Comparison of ENCODE assay signal across 1 cellular context in genomic region chr6:41940759-41941279, GRCh38.
TF ChIP-seq lines count a peak whose summit lies in the region.

No MANE protein-coding gene starts in this region.

TF ChIP-seq in K562, 482 proteins besides CTCF, POLR2A, EP300 and RAD21 (continued from another document and continues in another):
- peak; percentile 41 for TF ChIP-seq PRDM10 (IDR thresholded peaks at IDR 0.05; ENCODE audit: partially characterized antibody)
- no peak for TF ChIP-seq HNRNPK (IDR thresholded peaks at IDR 0.05; ENCODE audit: low read depth, low read length, poor library complexity, severe bottlenecking)
- 0 out of 2 replicates have a peak, but pooled peaks have one; percentile 24 for TF ChIP-seq BCOR (IDR thresholded peaks at IDR 0.05)
- TF ChIP-seq E2F4 (CRISPR knock-in tag; IDR thresholded peaks at IDR 0.05; ENCODE audit: low read depth), result no peak; the same call in 1 of the 2 replicates
- TF ChIP-seq ZBTB5 (IDR thresholded peaks at IDR 0.05), result no peak
- no peak for TF ChIP-seq ZNF354B (CRISPR knock-in tag; IDR thresholded peaks at IDR 0.05)
- no peak for TF ChIP-seq CHD4 (IDR thresholded peaks at IDR 0.05; ENCODE audit: insufficient read depth, insufficient replicate concordance, low read depth, low read length, poor library complexity, severe bottlenecking)
- no peak for TF ChIP-seq SRSF9 (IDR thresholded peaks at IDR 0.05; ENCODE audit: borderline replicate concordance, low read depth, low read length)
- TF ChIP-seq ZZZ3 (IDR thresholded peaks at IDR 0.05), result no peak
- TF ChIP-seq ZNF282 (CRISPR knock-in tag; IDR thresholded peaks at IDR 0.05), result no peak
- 0 out of 2 replicates have a peak, but pooled peaks have one; percentile 41 for TF ChIP-seq SIN3B (IDR thresholded peaks at IDR 0.05; ENCODE audit: low read depth)
- peak in 1 of 2 experiments; percentile 57; a peak in 2 of 4 replicates for TF ChIP-seq SIN3A (IDR thresholded peaks at IDR 0.05; ENCODE audit: borderline replicate concordance in 2 of 2, control insufficient read depth in 1 of 2, low read depth in 2 of 2, low read length in 2 of 2)
- no peak for TF ChIP-seq NCOA2 (IDR thresholded peaks at IDR 0.05; ENCODE audit: partially characterized antibody in 2 of 2)
- no peak for TF ChIP-seq HLTF (IDR thresholded peaks at IDR 0.05)
- no peak for TF ChIP-seq SMC3 (conservative IDR thresholded peaks at IDR 0.05; ENCODE audit: insufficient read depth, low read depth, low read length)
- TF ChIP-seq ARID3A (IDR thresholded peaks at IDR 0.05; ENCODE audit: borderline replicate concordance, low read depth, low read length), result no peak
- no peak for TF ChIP-seq U2AF2 (optimal IDR thresholded peaks at IDR 0.05; ENCODE audit: low read depth, low read length)
- no peak for TF ChIP-seq GMEB1 (CRISPR knock-in tag; IDR thresholded peaks at IDR 0.05)
- no peak for TF ChIP-seq TFE3 (CRISPR knock-in tag; IDR thresholded peaks at IDR 0.05)
- no peak for TF ChIP-seq ZNF143 (CRISPR knock-in tag; IDR thresholded peaks at IDR 0.05)
- peak; percentile 61; the same call in 1 of the 2 replicates for TF ChIP-seq NFRKB (IDR thresholded peaks at IDR 0.05; ENCODE audit: low read depth)
- TF ChIP-seq AFF1 (IDR thresholded peaks at IDR 0.05; ENCODE audit: low read depth in 1 of 2, partially characterized antibody in 2 of 2), result peak in 1 of 2 experiments; percentile 29
- TF ChIP-seq TCF7 (IDR thresholded peaks at IDR 0.05; ENCODE audit: borderline replicate concordance), result no peak
- TF ChIP-seq PURB (CRISPR knock-in tag; IDR thresholded peaks at IDR 0.05; ENCODE audit: low read depth), result no peak
- no peak for TF ChIP-seq CHD1 (IDR thresholded peaks at IDR 0.05; ENCODE audit: low read length)
- TF ChIP-seq CHAMP1 (IDR thresholded peaks at IDR 0.05), result no peak
- no peak for TF ChIP-seq ZNF277 (CRISPR knock-in tag; IDR thresholded peaks at IDR 0.05; ENCODE audit: borderline replicate concordance)
- TF ChIP-seq CREB3L1 (IDR thresholded peaks at IDR 0.05; ENCODE audit: borderline replicate concordance, low read depth), result no peak
- TF ChIP-seq LEF1 (IDR thresholded peaks at IDR 0.05), result no peak
- TF ChIP-seq RB1 (IDR thresholded peaks at IDR 0.05; ENCODE audit: low read depth), result peak; percentile 74; the same call in 1 of the 2 replicates
- no peak for TF ChIP-seq RFX7 (CRISPR knock-in tag; IDR thresholded peaks at IDR 0.05)
- no peak for TF ChIP-seq ZNF224 (CRISPR knock-in tag; IDR thresholded peaks at IDR 0.05)
- no peak for TF ChIP-seq NUFIP1 (IDR thresholded peaks at IDR 0.05; ENCODE audit: partially characterized antibody)
- no peak for TF ChIP-seq HSF4 (CRISPR knock-in tag; IDR thresholded peaks at IDR 0.05; ENCODE audit: borderline replicate concordance)
- no peak for TF ChIP-seq ZNF324 (CRISPR knock-in tag; IDR thresholded peaks at IDR 0.05)
